ENCODE assay signal across 9 cellular contexts in the genomic region with DNA sequence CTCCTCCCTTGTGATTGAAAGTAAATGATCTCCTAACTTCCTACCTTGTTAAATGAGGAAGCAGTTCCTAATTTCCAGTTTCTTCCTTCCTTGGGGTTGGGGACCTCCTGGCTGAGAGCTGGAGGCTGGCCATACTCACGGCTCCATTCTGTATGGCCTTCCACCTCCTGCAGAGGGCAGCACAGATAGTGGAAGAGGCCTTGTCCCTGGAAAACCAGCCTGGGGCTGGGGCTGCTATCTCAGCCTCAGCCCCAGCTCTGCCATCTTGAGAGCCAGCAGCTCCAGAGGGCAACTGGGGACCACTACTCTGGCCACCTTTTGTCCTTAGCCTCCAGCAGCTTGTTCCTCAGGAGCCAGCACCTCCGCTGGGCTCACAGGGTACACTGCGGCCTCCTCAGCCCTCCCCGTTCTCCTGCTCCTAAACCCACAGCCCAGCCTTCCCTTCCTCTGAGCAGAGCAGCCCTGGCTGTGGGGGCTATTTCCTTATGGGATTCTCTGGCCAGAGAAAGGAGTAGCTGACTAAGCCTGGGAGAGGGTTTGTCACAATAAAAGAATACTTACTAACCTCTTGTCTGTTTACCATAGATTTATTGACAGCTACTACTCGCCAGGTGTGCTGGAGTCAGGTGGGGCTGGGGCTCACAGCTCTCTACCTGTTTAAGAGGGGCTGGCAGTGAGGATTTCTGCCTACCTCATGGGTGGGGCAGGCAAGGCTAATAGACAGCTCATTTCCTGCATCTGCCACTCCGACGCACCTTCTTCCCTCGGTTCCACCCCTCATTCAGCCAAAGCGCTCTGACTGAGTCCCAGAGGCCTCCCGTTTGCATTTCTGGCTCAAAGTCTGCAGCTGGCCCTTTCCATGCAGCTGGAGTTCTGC. TPM values are rescaled to one million over a fixed set of nuclear protein-coding genes. Genes with fewer than 3 reads are reported as not detected.
DNase-seq lines count a peak whose midpoint lies in the region; ATAC-seq and TF ChIP-seq lines count a peak whose summit lies in the region.
"Had no signal": no experiment of that assay in that cellular context is flagged by ENCODE, and none has a peak within 500 bp of the region (broad histone marks: within the 10 kb centered on the region; RNA-seq: fewer than 3 reads in every experiment).

No MANE protein-coding gene starts in this region.

- H3K27ac Mint-ChIP-seq in CD4-positive, alpha-beta memory T cell, result peak overlapping the region; percentile 38 to 90 (median 72)
- no peak overlapping the region for H3K27ac Mint-ChIP-seq in HFFc6
- peak overlapping the region; percentile 72 for H3K27ac Mint-ChIP-seq in activated CD4-positive, alpha-beta memory T cell treated with anti-CD3 and anti-CD28 coated beads, Interleukin-2, amount 10 ng/mL, durations not matched to agents 7 days and 5 days
- H3K27ac Mint-ChIP-seq: stimulated activated naive CD8-positive, alpha-beta T cell treated with anti-CD3 and anti-CD28 coated beads, Interleukin-15, Interleukin-2, amounts not matched to agents 100 ng/mL and 50 ng/mL, for 24 hours had no signal

- H3K9me3 Mint-ChIP-seq in CD4-positive, alpha-beta memory T cell, result no peaks in the 10 kb centered on the region
- H3K9me3 Mint-ChIP-seq in HFFc6, result no peaks in the 10 kb centered on the region
- H3K9me3 Mint-ChIP-seq in activated CD4-positive, alpha-beta memory T cell treated with anti-CD3 and anti-CD28 coated beads, Interleukin-2, amount 10 ng/mL, durations not matched to agents 7 days and 5 days, result no peaks in the 10 kb centered on the region
- H3K9me3 Mint-ChIP-seq: stimulated activated naive CD8-positive, alpha-beta T cell treated with anti-CD3 and anti-CD28 coated beads, Interleukin-15, Interleukin-2, amounts not matched to agents 100 ng/mL and 50 ng/mL, for 24 hours had no signal

- peak; percentile 45 to 65 (median 56) for DNase-seq in CD4-positive, alpha-beta memory T cell
- DNase-seq in HFFc6 (peak; percentile 49), NCI-H82 (lab: John Stamatoyannopoulos, UW) (peak; percentile 85), mucosa of descending colon (peak; percentile 77 to 83 (median 78))
- peak; percentile 71 for DNase-seq in activated CD4-positive, alpha-beta memory T cell treated with anti-CD3 and anti-CD28 coated beads, Interleukin-2, amount 10 ng/mL, durations not matched to agents 7 days and 5 days
- DNase-seq in effector memory CD4-positive, alpha-beta T cell, result peak; percentile 21 to 40 (median 29)
- DNase-seq in stimulated activated naive CD8-positive, alpha-beta T cell treated with anti-CD3 and anti-CD28 coated beads, Interleukin-15, Interleukin-2, amounts not matched to agents 100 U/mL and 50 U/mL, for 24 hours, result peak; percentile 72

- POLR2A ChIA-PET in CD4-positive, alpha-beta memory T cell (lab: Charles Lee; ENCODE audit: partially characterized antibody), result interaction anchor here (0.5 to 4.1 kb wide), 25 partner anchors 10 to 178 kb away, joined by 3 to 29 read pairs (median 4); partner anchors contain the start of genes BSDC1, CCDC28B, HDAC1 and IQCC
- POLR2A ChIA-PET in activated CD4-positive, alpha-beta memory T cell treated with anti-CD3 and anti-CD28 coated beads, Interleukin-2, amount 10 ng/mL, durations not matched to agents 7 days and 5 days (lab: Charles Lee), result interaction anchor here (0.6 to 3.1 kb wide), 18 partner anchors 10 to 156 kb away, joined by 3 to 38 read pairs (median 5); partner anchors contain the start of genes HDAC1, LCK and MARCKSL1

- peaks cover 4 to 25% of the 10 kb centered on the region in 2 donors for H3K36me3 Mint-ChIP-seq in CD4-positive, alpha-beta memory T cell
- peaks cover 19% of the 10 kb centered on the region; the same call in 1 of the 2 replicates for H3K36me3 Mint-ChIP-seq in HFFc6 (ENCODE audit: low read depth)
- peaks cover 25% of the 10 kb centered on the region for H3K36me3 Mint-ChIP-seq in activated CD4-positive, alpha-beta memory T cell treated with anti-CD3 and anti-CD28 coated beads, Interleukin-2, amount 10 ng/mL, durations not matched to agents 7 days and 5 days (ENCODE audit: low read depth)

- H3K27ac ChIP-seq in CD4-positive, alpha-beta memory T cell (ENCODE audit: low read depth, low read length), result no peak overlapping the region
- peak overlapping the region; percentile 6 for H3K27ac ChIP-seq in effector memory CD4-positive, alpha-beta T cell (ENCODE audit: insufficient read depth, low read length, poor library complexity, severe bottlenecking)

- H3K4me1 ChIP-seq in CD4-positive, alpha-beta memory T cell (ENCODE audit: insufficient read depth, low read length), result peaks cover 17% of the 10 kb centered on the region
- peaks cover 13% of the 10 kb centered on the region for H3K4me1 ChIP-seq in effector memory CD4-positive, alpha-beta T cell (ENCODE audit: control insufficient read depth, insufficient read depth, low read length, poor library complexity, severe bottlenecking)
- H3K4me1 ChIP-seq in mucosa of descending colon (ENCODE audit: low read depth), result peaks cover 20% of the 10 kb centered on the region

- peaks cover 4% of the 10 kb centered on the region for H3K36me3 ChIP-seq in CD4-positive, alpha-beta memory T cell (ENCODE audit: insufficient read depth, low read length)
- H3K36me3 ChIP-seq in effector memory CD4-positive, alpha-beta T cell (ENCODE audit: control insufficient read depth, insufficient read depth, low read length), result peaks cover 12% of the 10 kb centered on the region
- H3K36me3 ChIP-seq in mucosa of descending colon (ENCODE audit: low read depth), result no peaks in the 10 kb centered on the region

- intact Hi-C loops in CD4-positive, alpha-beta memory T cell (cut with micrococcal nuclease), result loop anchor here (1.0 to 2.0 kb wide), 4 partner anchors 75 to 198 kb away; no protein-coding TSS in a partner anchor
- intact Hi-C loops in mucosa of descending colon (cut with DNase I, micrococcal nuclease), result no loop called here

- no peak overlapping the region for H3K4me3 ChIP-seq in CD4-positive, alpha-beta memory T cell (ENCODE audit: low read length in 2 of 2)
- no peak overlapping the region for H3K4me3 ChIP-seq in effector memory CD4-positive, alpha-beta T cell (ENCODE audit: insufficient read depth, low read depth, low read length, poor library complexity, severe bottlenecking)
- no peak overlapping the region for H3K4me3 ChIP-seq in mucosa of descending colon

- ATAC-seq in mucosa of descending colon (peak; percentile 87), GM21390 (IDR thresholded peaks at IDR 0.05; ENCODE audit: unreplicated experiment) (no peak)
- ATAC-seq in stimulated activated naive CD8-positive, alpha-beta T cell treated with anti-CD3 and anti-CD28 coated beads, Interleukin-15, Interleukin-2, amounts not matched to agents 100 U/mL and 50 U/mL, for 24 hours, result peak; percentile 76

- CTCF ChIA-PET in CD4-positive, alpha-beta memory T cell (lab: Charles Lee; ENCODE audit: partially characterized antibody), result interaction anchor here (0.6 to 5.8 kb wide), 60 partner anchors 8 to 204 kb away, joined by 3 to 87 read pairs (median 8); partner anchors contain the start of genes BSDC1, CCDC28B, FAM167B and HDAC1
- CTCF ChIA-PET in activated CD4-positive, alpha-beta memory T cell treated with anti-CD3 and anti-CD28 coated beads, Interleukin-2, amount 10 ng/mL, durations not matched to agents 7 days and 5 days (lab: Charles Lee), result interaction anchor here (0.7 to 3.1 kb wide), 55 partner anchors 8 to 299 kb away, joined by 3 to 57 read pairs (median 4); partner anchors contain the start of genes BSDC1, CCDC28B, FAM167B and HDAC1

- H3K9me3 ChIP-seq in CD4-positive, alpha-beta memory T cell (ENCODE audit: control insufficient read depth in 1 of 2, low read length in 2 of 2), result no peaks in the 10 kb centered on the region
- no peaks in the 10 kb centered on the region for H3K9me3 ChIP-seq in effector memory CD4-positive, alpha-beta T cell (ENCODE audit: control insufficient read depth, low read length)
- H3K9me3 ChIP-seq in mucosa of descending colon, result no peaks in the 10 kb centered on the region

- peak overlapping the region in 3 of 8 donors; percentile 21 to 66 (median 58) for H3K4me3 Mint-ChIP-seq in CD4-positive, alpha-beta memory T cell
- H3K4me3 Mint-ChIP-seq in HFFc6, result no peak overlapping the region
- H3K4me3 Mint-ChIP-seq in activated CD4-positive, alpha-beta memory T cell treated with anti-CD3 and anti-CD28 coated beads, Interleukin-2, amount 10 ng/mL, durations not matched to agents 7 days and 5 days, result no peak overlapping the region
- H3K4me3 Mint-ChIP-seq: stimulated activated naive CD8-positive, alpha-beta T cell treated with anti-CD3 and anti-CD28 coated beads, Interleukin-15, Interleukin-2, amounts not matched to agents 100 ng/mL and 50 ng/mL, for 24 hours had no signal

- peaks cover 13 to 37% (median 25%) of the 10 kb centered on the region in 4 donors for H3K4me1 Mint-ChIP-seq in CD4-positive, alpha-beta memory T cell
- peaks cover 16% of the 10 kb centered on the region for H3K4me1 Mint-ChIP-seq in HFFc6 (ENCODE audit: low read depth)
- H3K4me1 Mint-ChIP-seq in activated CD4-positive, alpha-beta memory T cell treated with anti-CD3 and anti-CD28 coated beads, Interleukin-2, amount 10 ng/mL, durations not matched to agents 7 days and 5 days, result peaks cover 25% of the 10 kb centered on the region

- TF ChIP-seq CTCF in HFFc6 (IDR thresholded peaks at IDR 0.05), result peak; percentile 86
- peak; percentile 33 for TF ChIP-seq CTCF in mucosa of descending colon (IDR thresholded peaks at IDR 0.05)

- H3K27me3 Mint-ChIP-seq in CD4-positive, alpha-beta memory T cell, result no peaks in the 10 kb centered on the region
- H3K27me3 Mint-ChIP-seq in HFFc6 (ENCODE audit: insufficient read depth), result no peaks in the 10 kb centered on the region
- H3K27me3 Mint-ChIP-seq in activated CD4-positive, alpha-beta memory T cell treated with anti-CD3 and anti-CD28 coated beads, Interleukin-2, amount 10 ng/mL, durations not matched to agents 7 days and 5 days, result no peaks in the 10 kb centered on the region
- H3K27me3 Mint-ChIP-seq: stimulated activated naive CD8-positive, alpha-beta T cell treated with anti-CD3 and anti-CD28 coated beads, Interleukin-15, Interleukin-2, amounts not matched to agents 100 ng/mL and 50 ng/mL, for 24 hours had no signal

- H3K27me3 ChIP-seq in CD4-positive, alpha-beta memory T cell (ENCODE audit: insufficient read depth, low read length), result no peaks in the 10 kb centered on the region
- no peaks in the 10 kb centered on the region for H3K27me3 ChIP-seq in effector memory CD4-positive, alpha-beta T cell (replicated peaks; ENCODE audit: control insufficient read depth, insufficient read depth, low read length, poor library complexity, severe bottlenecking)

RNA-seq across cellular contexts. Expression of gene TMEM234, which starts 6.3 kb away (rescaled TPM):
- total RNA-seq in CD4-positive, alpha-beta memory T cell, result 10 to 100 TPM; 27.1 to 30.7 TPM
- 1 to 10 TPM; 5.1 to 6.1 TPM for polyA plus RNA-seq in CD4-positive, alpha-beta memory T cell
- total RNA-seq in HFFc6 (2021; fragmentation: NEBNext Ultra II Directional; extraction: Animal tissue kit (Norgen Biotek cat#: 25700)), result 10 to 100 TPM; 18.5 to 23.7 (median 20.3) TPM
- 10 to 100 TPM; 15.3 to 16.4 TPM for total RNA-seq in activated CD4-positive, alpha-beta memory T cell treated with anti-CD3 and anti-CD28 coated beads, Interleukin-2, amount 10 ng/mL, durations not matched to agents 7 days and 5 days
- 10 to 100 TPM; 21.1 to 35.6 (median 28.0) TPM for total RNA-seq in mucosa of descending colon

RNA-seq across cellular contexts. Expression of gene EIF3I, which starts 6.3 kb away (rescaled TPM):
- total RNA-seq in CD4-positive, alpha-beta memory T cell, result 10 to 100 TPM; 78.3 to 85.3 TPM
- polyA plus RNA-seq in CD4-positive, alpha-beta memory T cell, result 100 to 1,000 TPM; 165 to 248 TPM
- 100 to 1,000 TPM; 279 to 313 (median 285) TPM for total RNA-seq in HFFc6 (2021; fragmentation: NEBNext Ultra II Directional; extraction: Animal tissue kit (Norgen Biotek cat#: 25700))
- 100 to 1,000 TPM; 161 to 172 TPM for total RNA-seq in activated CD4-positive, alpha-beta memory T cell treated with anti-CD3 and anti-CD28 coated beads, Interleukin-2, amount 10 ng/mL, durations not matched to agents 7 days and 5 days
- total RNA-seq in mucosa of descending colon, result 100 to 1,000 TPM; 111 to 138 (median 115) TPM

RNA-seq across cellular contexts. Expression of gene DCDC2B, which starts 7.0 kb away (rescaled TPM):
- not detected for total RNA-seq in CD4-positive, alpha-beta memory T cell
- polyA plus RNA-seq in CD4-positive, alpha-beta memory T cell, result not detected
- total RNA-seq in HFFc6 (2021; fragmentation: NEBNext Ultra II Directional; extraction: Animal tissue kit (Norgen Biotek cat#: 25700)), result not detected
- total RNA-seq in activated CD4-positive, alpha-beta memory T cell treated with anti-CD3 and anti-CD28 coated beads, Interleukin-2, amount 10 ng/mL, durations not matched to agents 7 days and 5 days, result under 1 TPM in 1 of 2 experiments, not detected in 1; 0.13 TPM
- total RNA-seq in mucosa of descending colon, result not detected

RNA-seq across cellular contexts. Expression of gene IQCC, which starts 10.4 kb away (rescaled TPM):
- total RNA-seq in CD4-positive, alpha-beta memory T cell, result 1 to 10 TPM; 2.7 TPM
- polyA plus RNA-seq in CD4-positive, alpha-beta memory T cell, result 1 to 10 TPM in 1 of 2 donors, not detected in 1; 2.3 TPM
- total RNA-seq in HFFc6 (2021; fragmentation: NEBNext Ultra II Directional; extraction: Animal tissue kit (Norgen Biotek cat#: 25700)), result 1 to 10 TPM in 5 of 6 experiments, under 1 TPM in 1; 0.81 to 2.4 (median 2.2) TPM
- 1 to 10 TPM; 3.7 to 3.8 TPM for total RNA-seq in activated CD4-positive, alpha-beta memory T cell treated with anti-CD3 and anti-CD28 coated beads, Interleukin-2, amount 10 ng/mL, durations not matched to agents 7 days and 5 days
- 1 to 10 TPM; 1.1 to 2.2 (median 1.9) TPM for total RNA-seq in mucosa of descending colon

RNA-seq across cellular contexts. Expression of gene CCDC28B, which starts 15.5 kb away (rescaled TPM):
- 1 to 10 TPM; 4.2 to 5.1 TPM for total RNA-seq in CD4-positive, alpha-beta memory T cell
- polyA plus RNA-seq in CD4-positive, alpha-beta memory T cell, result 1 to 10 TPM; 8.5 to 8.6 TPM
- total RNA-seq in HFFc6 (2021; fragmentation: NEBNext Ultra II Directional; extraction: Animal tissue kit (Norgen Biotek cat#: 25700)), result 10 to 100 TPM; 12.5 to 15.7 (median 15.3) TPM
- 10 to 100 TPM; 20.2 to 23.5 TPM for total RNA-seq in activated CD4-positive, alpha-beta memory T cell treated with anti-CD3 and anti-CD28 coated beads, Interleukin-2, amount 10 ng/mL, durations not matched to agents 7 days and 5 days
- 1 to 10 TPM; 1.5 to 4.2 (median 3.2) TPM for total RNA-seq in mucosa of descending colon

Comparison
In these comparisons a context has a peak if more than half of its experiments do, and no peak if none do; other contexts are left out.
1. DNase-seq: peak in every context shown above with its lines; median percentile 85 in NCI-H82; 78 in mucosa of descending colon; 72 in stimulated activated naive CD8-positive, alpha-beta T cell treated with anti-CD3 and anti-CD28 coated beads, Interleukin-15, Interleukin-2, amounts not matched to agents 100 U/mL and 50 U/mL, for 24 hours; 71 in activated CD4-positive, alpha-beta memory T cell treated with anti-CD3 and anti-CD28 coated beads, Interleukin-2, amount 10 ng/mL, durations not matched to agents 7 days and 5 days; 56 in CD4-positive, alpha-beta memory T cell; 49 in HFFc6; 29 in effector memory CD4-positive, alpha-beta T cell.